Comparison of ENCODE assay signal across 20 cellular contexts in genomic region chr7:88539977-88540376, GRCh38.
DNase-seq lines count a peak whose midpoint lies in the region; ATAC-seq and TF ChIP-seq lines count a peak whose summit lies in the region.
"Had no signal": no experiment of that assay in that cellular context is flagged by ENCODE, and none has a peak within 500 bp of the region (broad histone marks: within the 10 kb centered on the region; RNA-seq: fewer than 3 reads in every experiment).

No MANE protein-coding gene starts in this region.

- intact Hi-C loops in Right ventricle myocardium inferior (cut with DNase I) = no loop called here
- intact Hi-C loops in cardiac septum (cut with DNase I) = no loop called here

- H4K20me1 ChIP-seq in hepatocyte (ENCODE audit: insufficient read depth, poor library complexity, severe bottlenecking) = no peaks in the 10 kb centered on the region

- in situ Hi-C loops in KBM-7 (cut with MboI; ENCODE audit: low pct_unique_long_range_greater_than_20kb, low sequenced_read_pairs) = no loop called here

- no peak overlapping the region for H3K4me2 ChIP-seq in hepatocyte

- H3K27ac ChIP-seq in hepatocyte = no peak overlapping the region
- H3K27ac ChIP-seq: Peyer's patch, SK-N-MC had no signal

- no peaks in the 10 kb centered on the region for H3K27me3 ChIP-seq in hepatocyte
- H3K27me3 ChIP-seq: Peyer's patch had no signal

- peak; percentile 77 for ATAC-seq in Right ventricle myocardium inferior
- ATAC-seq: HepG2 had no signal

- no peak overlapping the region for H3K4me3 ChIP-seq in hepatocyte
- H3K4me3 ChIP-seq: Peyer's patch, SK-N-MC had no signal

- no peak for TF ChIP-seq CTCF in hepatocyte (IDR thresholded peaks at IDR 0.05; ENCODE audit: poor library complexity)

- H3K9me2 ChIP-seq in hepatocyte (replicated peaks; ENCODE audit: insufficient read depth) = no peaks in the 10 kb centered on the region

- WGBS in hepatocyte (ENCODE audit: low lambda C conversion rate, missing lambda C conversion rate) = 43% methylated on average over 4 of the region's 4 CpGs

- no peak overlapping the region for H2AFZ ChIP-seq in hepatocyte

- H3K9me3 ChIP-seq in hepatocyte (ENCODE audit: low read depth) = peaks cover 2% of the 10 kb centered on the region
- H3K9me3 ChIP-seq: Caco-2, Peyer's patch had no signal

- no peaks in the 10 kb centered on the region for H3K4me1 ChIP-seq in hepatocyte (ENCODE audit: insufficient read depth)
- H3K4me1 ChIP-seq: Caco-2, Peyer's patch had no signal

- H3K79me2 ChIP-seq in hepatocyte = no peaks in the 10 kb centered on the region

- DNase-seq in Right ventricle myocardium inferior (ENCODE audit: missing footprints) = no peak
- no peak for DNase-seq in cardiac septum (ENCODE audit: low spot score)
- peak; percentile 56 for DNase-seq in SK-N-DZ (ENCODE audit: low spot score)
- peak; percentile 19 for DNase-seq in hepatocyte (ENCODE audit: low spot score)
- no peak for DNase-seq in activated naive CD4-positive, alpha-beta T cell (lab: John Stamatoyannopoulos, UW)
- DNase-seq in KBM-7 = no peak
- DNase-seq in AML-193 (lab: John Stamatoyannopoulos, UW) = no peak
- DNase-seq: Caco-2; CD4-positive, alpha-beta T cell; DMS53; GOT3; KG1; NCI-H1105 treated with DMSO at 0.1 percent for 48 hours; NCI-H1694; NCI-H2081 treated with DMSO at 0.1 percent for 48 hours; NCI-H510A; NK-92 treated with Interleukin-12 subunit alpha and Interleukin-12 subunit beta, amount 100 ng/mL, for 24 hours; Peyer's patch had no signal

- H3K36me3 ChIP-seq in hepatocyte (replicated peaks; ENCODE audit: insufficient read depth, low read depth) = no peaks in the 10 kb centered on the region
- H3K36me3 ChIP-seq: Peyer's patch had no signal

Comparison
In these comparisons a context has a peak if more than half of its experiments do, and no peak if none do; other contexts are left out.
1. DNase-seq: peak in SK-N-DZ (single experiment) and hepatocyte (single experiment); none in Right ventricle myocardium inferior (single experiment), cardiac septum (single experiment), activated naive CD4-positive, alpha-beta T cell (0 of 4), KBM-7 (single experiment) and AML-193 (0 of 2).